8 cellular contexts compared by ENCODE assay signal in the genomic region with DNA sequence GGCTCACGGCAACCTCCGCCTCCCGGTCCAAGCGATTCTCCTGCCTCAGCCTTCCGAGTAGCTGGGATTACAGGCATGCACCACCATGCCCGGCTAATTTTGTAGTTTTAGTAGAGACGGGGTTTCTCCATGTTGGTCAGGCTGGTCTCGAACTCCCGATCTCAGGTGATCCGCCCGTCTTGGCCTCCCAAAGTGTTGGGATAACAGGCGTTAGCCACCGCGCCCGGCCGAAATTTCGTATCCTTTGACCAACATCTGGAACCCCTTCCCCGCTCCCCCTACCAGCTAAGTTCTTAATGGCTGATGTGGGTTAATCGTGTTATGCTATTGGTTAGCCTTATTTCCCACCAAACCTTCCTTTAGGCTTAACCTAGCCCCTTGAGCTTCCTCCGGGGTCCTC.
A peak's percentile ranks its signal among the peaks of the same experiment; 100 is the strongest.
DNase-seq lines count a peak whose midpoint lies in the region; ATAC-seq and TF ChIP-seq lines count a peak whose summit lies in the region.
"Not testable (repeated sequence)": the region's sequence is repeated elsewhere in the genome, so short reads cannot be mapped to it uniquely, and the experiment has no call there.

No MANE protein-coding gene starts in this region.

- not testable (repeated sequence) for H3K9me2 ChIP-seq in DOHH2 (replicated peaks; ENCODE audit: control insufficient read depth, low read length)

- not testable (repeated sequence) for H3K36me3 Mint-ChIP-seq in T-cell; activated naive CD4-positive, alpha-beta T cell treated with anti-CD3 and anti-CD28 coated beads, Interleukin-2, amount 50 U/mL, for 24 hours; type B pancreatic cell

- H3K27me3 Mint-ChIP-seq in T-cell; activated naive CD4-positive, alpha-beta T cell treated with anti-CD3 and anti-CD28 coated beads, Interleukin-2, amount 50 U/mL, for 24 hours: not testable (repeated sequence)
- H3K27me3 Mint-ChIP-seq in type B pancreatic cell, result peaks cover 11% of the 10 kb centered on the region

- not testable (repeated sequence) for H3K79me2 ChIP-seq in DOHH2 (ENCODE audit: control insufficient read depth, low read length)

- TF ChIP-seq CTCF in DOHH2 (IDR thresholded peaks at IDR 0.05; ENCODE audit: low read depth, low read length, poor library complexity, severe bottlenecking); left ventricle myocardium inferior (IDR thresholded peaks at IDR 0.05; ENCODE audit: borderline replicate concordance); sigmoid colon (IDR thresholded peaks at IDR 0.05); type B pancreatic cell (conservative IDR thresholded peaks at IDR 0.05): not testable (repeated sequence)

- H3K9me3 Mint-ChIP-seq in T-cell; activated naive CD4-positive, alpha-beta T cell treated with anti-CD3 and anti-CD28 coated beads, Interleukin-2, amount 50 U/mL, for 24 hours; type B pancreatic cell: not testable (repeated sequence)

- peak overlapping the region; percentile 66 for H3K4me2 ChIP-seq in DOHH2 (ENCODE audit: low read length)

- H4K20me1 ChIP-seq in DOHH2 (ENCODE audit: control insufficient read depth, insufficient read depth, low read depth, low read length), result not testable (repeated sequence)

- not testable (repeated sequence) for H3K9me3 ChIP-seq in DOHH2 (ENCODE audit: control insufficient read depth, insufficient read depth, low read length); ectodermal cell (ENCODE audit: control insufficient read depth, low read length); left ventricle myocardium inferior (replicated peaks); mucosa of stomach (ENCODE audit: control insufficient read depth, low read length); sigmoid colon

- POLR2A ChIA-PET in T-cell (lab: Charles Lee), result interaction anchor here in 1 of 2 donors (0.7 kb wide), 1 partner anchor 37 kb away, joined by 6 read pairs; no protein-coding TSS in a partner anchor

- WGBS in ectodermal cell, 2 experiments, result 93 to 94% methylated on average over 19 to 20 of the region's 20 CpGs
- WGBS in sigmoid colon, 2 donors, result 96 to 97% methylated on average over 20 of the region's 20 CpGs

- CTCF ChIA-PET in T-cell (lab: Charles Lee), result interaction anchor here (0.6 to 1.5 kb wide), 10 partner anchors 33 to 240 kb away, joined by 3 to 5 read pairs (median 3); no protein-coding TSS in a partner anchor

- not testable (repeated sequence) for ATAC-seq in T-cell (replicated peaks in 1 of 4)

- H3K27me3 ChIP-seq in DOHH2 (ENCODE audit: control insufficient read depth, low read length); left ventricle myocardium inferior (ENCODE audit: low read depth); mucosa of stomach (ENCODE audit: control insufficient read depth, insufficient read depth, low read length); sigmoid colon: not testable (repeated sequence)
- peaks cover 27% of the 10 kb centered on the region for H3K27me3 ChIP-seq in ectodermal cell (ENCODE audit: control insufficient read depth, insufficient read depth, low read length, poor library complexity, severe bottlenecking)

- not testable (repeated sequence) for TF ChIP-seq POLR2A in sigmoid colon (IDR thresholded peaks at IDR 0.05)

- H3K4me1 Mint-ChIP-seq in T-cell, result peaks cover 66 to 79% (median 71%) of the 10 kb centered on the region in 3 donors
- peaks cover 63% of the 10 kb centered on the region for H3K4me1 Mint-ChIP-seq in activated naive CD4-positive, alpha-beta T cell treated with anti-CD3 and anti-CD28 coated beads, Interleukin-2, amount 50 U/mL, for 24 hours
- not testable (repeated sequence) for H3K4me1 Mint-ChIP-seq in type B pancreatic cell (ENCODE audit: unreplicated experiment)

- not testable (repeated sequence) for DNase-seq in T-cell; left ventricle myocardium inferior; sigmoid colon; type B pancreatic cell (ENCODE audit: extremely low spot score, unreplicated experiment)

- H3K4me1 ChIP-seq in DOHH2 (ENCODE audit: control insufficient read depth, low read length) (peaks cover 98% of the 10 kb centered on the region), left ventricle myocardium inferior (peaks cover 33% of the 10 kb centered on the region), mucosa of stomach (ENCODE audit: control insufficient read depth, insufficient read depth, low read length) (peaks cover 28% of the 10 kb centered on the region), sigmoid colon (peaks cover 0 to 28% (median 14%) of the 10 kb centered on the region in 4 donors)
- H3K4me1 ChIP-seq in ectodermal cell (ENCODE audit: control insufficient read depth, insufficient read depth, low read length), result not testable (repeated sequence)

- H3K27ac Mint-ChIP-seq in T-cell, result peak overlapping the region; percentile 80 to 90
- H3K27ac Mint-ChIP-seq in activated naive CD4-positive, alpha-beta T cell treated with anti-CD3 and anti-CD28 coated beads, Interleukin-2, amount 50 U/mL, for 24 hours; type B pancreatic cell: not testable (repeated sequence)

- peak overlapping the region; percentile 64 to 75 (median 74) for H3K4me3 Mint-ChIP-seq in T-cell
- H3K4me3 Mint-ChIP-seq in activated naive CD4-positive, alpha-beta T cell treated with anti-CD3 and anti-CD28 coated beads, Interleukin-2, amount 50 U/mL, for 24 hours, result peak overlapping the region; percentile 68
- peak overlapping the region; percentile 72 for H3K4me3 Mint-ChIP-seq in type B pancreatic cell

- not testable (repeated sequence) for H3K27ac ChIP-seq in DOHH2 (ENCODE audit: low read depth, low read length); ectodermal cell (ENCODE audit: insufficient read depth, low read depth, low read length, poor library complexity, severe bottlenecking)
- H3K27ac ChIP-seq in left ventricle myocardium inferior (replicated peaks), result peak overlapping the region; percentile 87
- H3K27ac ChIP-seq in sigmoid colon, result peak overlapping the region in 3 of 4 donors; percentile 67 to 78 (median 74)

- H3K36me3 ChIP-seq in DOHH2 (ENCODE audit: control insufficient read depth, low read length); ectodermal cell (ENCODE audit: control insufficient read depth, insufficient read depth, low read length); left ventricle myocardium inferior; mucosa of stomach (ENCODE audit: control insufficient read depth, insufficient read depth, low read length); sigmoid colon: not testable (repeated sequence)

- intact Hi-C loops in left ventricle myocardium inferior (cut with micrococcal nuclease), result not testable (repeated sequence)
- intact Hi-C loops in sigmoid colon (cut with DNase I), result loop anchor here (2.0 kb wide), 1 partner anchor 225 kb away; no protein-coding TSS in a partner anchor

- TF ChIP-seq EP300 in sigmoid colon (IDR thresholded peaks at IDR 0.05), result not testable (repeated sequence)

- H3K4me3 ChIP-seq in DOHH2 (ENCODE audit: low read length), result peak overlapping the region; percentile 64
- H3K4me3 ChIP-seq in ectodermal cell (ENCODE audit: insufficient read depth, low read depth, low read length), result peak overlapping the region; percentile 43
- peak overlapping the region; percentile 72 for H3K4me3 ChIP-seq in left ventricle myocardium inferior
- not testable (repeated sequence) for H3K4me3 ChIP-seq in mucosa of stomach (ENCODE audit: low read length)
- peak overlapping the region in 3 of 4 donors; percentile 58 to 72 (median 71) for H3K4me3 ChIP-seq in sigmoid colon

- H3F3A ChIP-seq in DOHH2 (ENCODE audit: control insufficient read depth, insufficient read depth), result peaks cover 20% of the 10 kb centered on the region

- peak overlapping the region; percentile 54 for H3K9ac ChIP-seq in mucosa of stomach (ENCODE audit: low read length)
